Comparison of ENCODE assay signal across 17 cellular contexts in genomic region chr7:15016726-15017125, GRCh38.
A peak's percentile ranks its signal among the peaks of the same experiment; 100 is the strongest.
DNase-seq lines count a peak whose midpoint lies in the region; ATAC-seq and TF ChIP-seq lines count a peak whose summit lies in the region.
"Had no signal": no experiment of that assay in that cellular context is flagged by ENCODE, and none has a peak within 500 bp of the region (broad histone marks: within the 10 kb centered on the region; RNA-seq: fewer than 3 reads in every experiment).

No MANE protein-coding gene starts in this region.

- H3K27ac Mint-ChIP-seq in nephron, result peak overlapping the region; percentile 62 to 92 (median 65)
- H3K27ac Mint-ChIP-seq in stimulated activated effector memory CD8-positive, alpha-beta T cell treated with anti-CD3 and anti-CD28 coated beads, Interleukin-12 subunit alpha, Interleukin-12 subunit beta, amount 100 ng/mL, for 72 hours, result no peak overlapping the region
- H3K27ac Mint-ChIP-seq in endothelial cell (ENCODE audit: unreplicated experiment), result no peak overlapping the region
- H3K27ac Mint-ChIP-seq: activated CD4-positive, alpha-beta T cell treated with anti-CD3 and anti-CD28 coated beads for 36 hours had no signal

- no peaks in the 10 kb centered on the region for H3K9me3 ChIP-seq in HCT116 (ENCODE audit: control insufficient read depth in 1 of 2, insufficient read depth in 1 of 2, low read depth in 1 of 2, low read length in 2 of 2)
- H3K9me3 ChIP-seq: lower lobe of right lung had no signal

- no peak overlapping the region for H3K9ac ChIP-seq in HCT116 (ENCODE audit: low read length)
- H3K9ac ChIP-seq: KMS-11, parathyroid adenoma had no signal

- intact Hi-C loops in HCT116 (cut with micrococcal nuclease), result loop anchor here (2.0 to 10.0 kb wide), 3 partner anchors 300 to 1732 kb away; no protein-coding TSS in a partner anchor

- TF ChIP-seq CTCF in HCT116 (IDR thresholded peaks at IDR 0.05 in 2 of 3, conservative IDR thresholded peaks at IDR 0.05 in 1 of 3; ENCODE audit: borderline replicate concordance in 1 of 3, insufficient read depth in 1 of 3, low read depth in 2 of 3, low read length in 2 of 3) (no peak), nephron (IDR thresholded peaks at IDR 0.05; ENCODE audit: unreplicated experiment in 3 of 3) (no peak), endothelial cell (IDR thresholded peaks at IDR 0.05; ENCODE audit: unreplicated experiment) (no peak)

- H3K36me3 Mint-ChIP-seq in nephron (ENCODE audit: low read depth) (no peaks in the 10 kb centered on the region), endothelial cell (ENCODE audit: low read depth, unreplicated experiment) (no peaks in the 10 kb centered on the region)
- no peaks in the 10 kb centered on the region for H3K36me3 Mint-ChIP-seq in stimulated activated effector memory CD8-positive, alpha-beta T cell treated with anti-CD3 and anti-CD28 coated beads, Interleukin-12 subunit alpha, Interleukin-12 subunit beta, amount 100 ng/mL, for 72 hours

- no peaks in the 10 kb centered on the region for H3K36me3 ChIP-seq in HCT116 (ENCODE audit: control insufficient read depth in 1 of 2, insufficient read depth in 2 of 2, low read length in 2 of 2)
- H3K36me3 ChIP-seq: lower lobe of right lung had no signal

- H3K4me3 ChIP-seq in HCT116 (replicated peaks in 1 of 2; ENCODE audit: low read depth in 1 of 2, low read length in 2 of 2), result peak overlapping the region in 1 of 2 experiments; percentile 9; a peak in 1 of 4 replicates
- H3K4me3 ChIP-seq: lower lobe of right lung had no signal

- no peaks in the 10 kb centered on the region for H3K9me2 ChIP-seq in HCT116 (ENCODE audit: insufficient read depth)

- peak overlapping the region; percentile 68 for H3K4me2 ChIP-seq in HCT116 (ENCODE audit: low read length)

- DNase-seq in HCT116 (ENCODE audit: low read depth, low spot score) (peak; percentile 45), NCI-H69 (lab: John Stamatoyannopoulos, UW) (peak; percentile 27), epithelial cell of prostate (ENCODE audit: low read depth, low spot score) (peak; percentile 69), endothelial cell (ENCODE audit: low spot score) (no peak)
- no peak for DNase-seq in stimulated activated effector memory CD8-positive, alpha-beta T cell treated with anti-CD3 and anti-CD28 coated beads, Interleukin-12 subunit alpha, Interleukin-12 subunit beta, amount 100 ng/mL, for 72 hours (ENCODE audit: low spot score in 2 of 2)
- DNase-seq: activated CD8-positive, alpha-beta memory T cell treated with anti-CD3 and anti-CD28 coated beads, Interleukin-2, amount 50 U/mL, for 48 hours; lower lobe of right lung; Right ventricle myocardium superior; stimulated activated CD4-positive, alpha-beta T cell treated with anti-CD3 and anti-CD28 coated beads, Interleukin-4, amount 100 ng/mL, for 1 hour; T-helper 9 cell had no signal

- ATAC-seq in HCT116, result peak; percentile 42; the same call in 1 of the 2 replicates
- no peak for ATAC-seq in HG03097 (IDR thresholded peaks at IDR 0.05; ENCODE audit: low FRiP score, unreplicated experiment)
- ATAC-seq in stimulated activated effector memory CD8-positive, alpha-beta T cell treated with anti-CD3 and anti-CD28 coated beads, Interleukin-12 subunit alpha, Interleukin-12 subunit beta, amount 100 ng/mL, for 72 hours, result no peak
- no peak for ATAC-seq in GM19452 (IDR thresholded peaks at IDR 0.05; ENCODE audit: unreplicated experiment)

- H2AFZ ChIP-seq in HCT116 (ENCODE audit: low read depth, low read length, poor library complexity, severe bottlenecking), result peak overlapping the region; percentile 66

- RAD21 ChIA-PET in HCT116 (lab: Charles Lee; ENCODE audit: low non-redundant PET in 1 of 2, low total read pairs in 2 of 2, uncharacterized antibody in 2 of 2, unreplicated experiment in 2 of 2), result interaction anchor here (0.7 to 1.4 kb wide), 5 partner anchors 9 to 299 kb away, joined by 3 to 5 read pairs (median 4); no protein-coding TSS in a partner anchor

- CTCF ChIA-PET in HCT116 (lab: Charles Lee), result interaction anchor here (0.9 to 2.8 kb wide), 14 partner anchors 9 to 704 kb away, joined by 3 to 39 read pairs (median 5); no protein-coding TSS in a partner anchor

- H3K4me1 ChIP-seq in HCT116 (ENCODE audit: control insufficient read depth in 1 of 2, insufficient read depth in 2 of 2, low read length in 2 of 2), result peaks cover 6 to 21% of the 10 kb centered on the region in 2 experiments; a peak in 3 of 4 replicates
- H3K4me1 ChIP-seq: lower lobe of right lung, parathyroid adenoma had no signal

- BruUV-seq in HCT116 (replicated peaks; lab: Mats Ljungman, UMichigan), result no TSS peak

- H3K27me3 ChIP-seq in HCT116 (ENCODE audit: insufficient read depth, low read length), result no peaks in the 10 kb centered on the region

- no peak for TF ChIP-seq POLR2A in HCT116 (IDR thresholded peaks at IDR 0.05; ENCODE audit: borderline replicate concordance, extremely low read depth, insufficient read depth, insufficient read length)

- no peak overlapping the region for H3K4me3 Mint-ChIP-seq in nephron
- no peak overlapping the region for H3K4me3 Mint-ChIP-seq in stimulated activated effector memory CD8-positive, alpha-beta T cell treated with anti-CD3 and anti-CD28 coated beads, Interleukin-12 subunit alpha, Interleukin-12 subunit beta, amount 100 ng/mL, for 72 hours
- no peak overlapping the region for H3K4me3 Mint-ChIP-seq in endothelial cell (ENCODE audit: unreplicated experiment)
- H3K4me3 Mint-ChIP-seq: activated CD4-positive, alpha-beta T cell treated with anti-CD3 and anti-CD28 coated beads for 36 hours had no signal

- H3K27ac ChIP-seq in HCT116 (ENCODE audit: low read depth, low read length) (peak overlapping the region; percentile 22; the same call in 1 of the 2 replicates), epithelial cell of prostate (peak overlapping the region; percentile 57)
- H3K27ac ChIP-seq: HL-60, KMS-11, lower lobe of right lung, parathyroid adenoma had no signal

- H3K79me2 ChIP-seq in HCT116 (ENCODE audit: insufficient read depth, low read length), result no peaks in the 10 kb centered on the region
- H3K79me2 ChIP-seq: parathyroid adenoma had no signal

- H3K4me1 Mint-ChIP-seq in nephron (peaks cover 15% of the 10 kb centered on the region), endothelial cell (ENCODE audit: unreplicated experiment) (peaks cover 3% of the 10 kb centered on the region)
- no peaks in the 10 kb centered on the region for H3K4me1 Mint-ChIP-seq in stimulated activated effector memory CD8-positive, alpha-beta T cell treated with anti-CD3 and anti-CD28 coated beads, Interleukin-12 subunit alpha, Interleukin-12 subunit beta, amount 100 ng/mL, for 72 hours
- H3K4me1 Mint-ChIP-seq: activated CD4-positive, alpha-beta T cell treated with anti-CD3 and anti-CD28 coated beads for 36 hours had no signal

- no peaks in the 10 kb centered on the region for H4K20me1 ChIP-seq in HCT116 (ENCODE audit: insufficient read depth)

- TF ChIP-seq RAD21 in HCT116 (IDR thresholded peaks at IDR 0.05; ENCODE audit: low read depth), result no peak

- H3K27me3 Mint-ChIP-seq in nephron (ENCODE audit: low read depth) (no peaks in the 10 kb centered on the region), endothelial cell (ENCODE audit: unreplicated experiment) (no peaks in the 10 kb centered on the region)
- H3K27me3 Mint-ChIP-seq: activated CD4-positive, alpha-beta T cell treated with anti-CD3 and anti-CD28 coated beads for 36 hours had no signal

- no peaks in the 10 kb centered on the region for H3K9me3 Mint-ChIP-seq in nephron
- H3K9me3 Mint-ChIP-seq in stimulated activated effector memory CD8-positive, alpha-beta T cell treated with anti-CD3 and anti-CD28 coated beads, Interleukin-12 subunit alpha, Interleukin-12 subunit beta, amount 100 ng/mL, for 72 hours, result no peaks in the 10 kb centered on the region
- no peaks in the 10 kb centered on the region for H3K9me3 Mint-ChIP-seq in endothelial cell (ENCODE audit: unreplicated experiment)

- POLR2A ChIA-PET in HCT116 (lab: Charles Lee), result no interaction called here

TF ChIP-seq in HCT116, 20 proteins besides CTCF, POLR2A, EP300 and RAD21:
- peak; percentile 73 for TF ChIP-seq FOSL1 (IDR thresholded peaks at IDR 0.05; ENCODE audit: low read depth)
- TF ChIP-seq EGR1 (IDR thresholded peaks at IDR 0.05; ENCODE audit: low read depth), result no peak
- peak; percentile 64 for TF ChIP-seq SP1 (IDR thresholded peaks at IDR 0.05; ENCODE audit: low read depth)
- TF ChIP-seq CBX3 (IDR thresholded peaks at IDR 0.05; ENCODE audit: low read depth), result peak; percentile 52; the same call in 1 of the 2 replicates
- TF ChIP-seq JUND (IDR thresholded peaks at IDR 0.05), result peak; percentile 70
- peak; percentile 31; the same call in 1 of the 2 replicates for TF ChIP-seq CEBPB (IDR thresholded peaks at IDR 0.05; ENCODE audit: low read depth)
- TF ChIP-seq YY1 (IDR thresholded peaks at IDR 0.05; ENCODE audit: extremely low read depth, insufficient replicate concordance, low read depth, low read length), result no peak

Comparison
In these comparisons a context has a peak if more than half of its experiments do, and no peak if none do; other contexts are left out.
1. DNase-seq: peak in HCT116 (single experiment), NCI-H69 (single experiment) and epithelial cell of prostate (single experiment); none in stimulated activated effector memory CD8-positive, alpha-beta T cell treated with anti-CD3 and anti-CD28 coated beads, Interleukin-12 subunit alpha, Interleukin-12 subunit beta, amount 100 ng/mL, for 72 hours (0 of 2) and endothelial cell (single experiment).
2. H3K27ac Mint-ChIP-seq: peak in nephron (3 of 3); none in stimulated activated effector memory CD8-positive, alpha-beta T cell treated with anti-CD3 and anti-CD28 coated beads, Interleukin-12 subunit alpha, Interleukin-12 subunit beta, amount 100 ng/mL, for 72 hours (single experiment) and endothelial cell (single experiment).